15 cellular contexts compared by ENCODE assay signal in genomic region chr14:76987956-76988520, GRCh38.
"Had no signal": no experiment of that assay in that cellular context is flagged by ENCODE, and none has a peak within 500 bp of the region (broad histone marks: within the 10 kb centered on the region; RNA-seq: fewer than 3 reads in every experiment).

No MANE protein-coding gene starts in this region.

- H3K4me1 ChIP-seq: lower lobe of right lung, thyroid gland, vagina had no signal

- H3K27ac ChIP-seq: dorsolateral prefrontal cortex, lower lobe of right lung, thyroid gland, vagina had no signal

- ATAC-seq: activated CD4-positive, CD25-positive, alpha-beta regulatory T cell treated with anti-CD3 and anti-CD28 coated beads, Interleukin-2, amount 50 U/mL, for 24 hours; activated CD8-positive, alpha-beta memory T cell treated with anti-CD3 and anti-CD28 coated beads, Interleukin-2, amount 10 ng/mL, durations not matched to agents 7 days and 5 days; esophagus mucosa; left cardiac atrium; lower lobe of right lung; natural killer cell treated with Interleukin-12 subunit alpha and Interleukin-12 subunit beta and Interleukin-15 and Interleukin-18, amount 100 ng/mL, for 72 hours had no signal

- H3K36me3 ChIP-seq: lower lobe of right lung, thyroid gland, vagina had no signal

- DNase-seq: activated CD4-positive, alpha-beta T cell treated with anti-CD3 and anti-CD28 coated beads, Interleukin-2, amount 50 U/mL, for 48 hours; activated CD8-positive, alpha-beta memory T cell treated with anti-CD3 and anti-CD28 coated beads, Interleukin-2, amount 10 ng/mL, durations not matched to agents 7 days and 5 days; activated gamma-delta T cell; activated naive CD8-positive, alpha-beta T cell treated with anti-CD3 and anti-CD28 coated beads for 36 hours; activated T-cell treated with anti-CD3 and anti-CD28 coated beads, Interleukin-2, amount 50 U/mL, for 24 hours; aorta; dorsolateral prefrontal cortex; left cardiac atrium; lower lobe of right lung; stimulated activated CD4-positive, alpha-beta T cell treated with anti-CD3 and anti-CD28 coated beads, Interleukin-4, amount 100 ng/mL, for 24 hours; thyroid gland had no signal

- H3K4me3 ChIP-seq: dorsolateral prefrontal cortex, lower lobe of right lung, thyroid gland, vagina had no signal

- H3K27me3 ChIP-seq: dorsolateral prefrontal cortex, thyroid gland, vagina had no signal

- H3K9me3 ChIP-seq: lower lobe of right lung, thyroid gland, vagina had no signal
